In the genomic region with DNA sequence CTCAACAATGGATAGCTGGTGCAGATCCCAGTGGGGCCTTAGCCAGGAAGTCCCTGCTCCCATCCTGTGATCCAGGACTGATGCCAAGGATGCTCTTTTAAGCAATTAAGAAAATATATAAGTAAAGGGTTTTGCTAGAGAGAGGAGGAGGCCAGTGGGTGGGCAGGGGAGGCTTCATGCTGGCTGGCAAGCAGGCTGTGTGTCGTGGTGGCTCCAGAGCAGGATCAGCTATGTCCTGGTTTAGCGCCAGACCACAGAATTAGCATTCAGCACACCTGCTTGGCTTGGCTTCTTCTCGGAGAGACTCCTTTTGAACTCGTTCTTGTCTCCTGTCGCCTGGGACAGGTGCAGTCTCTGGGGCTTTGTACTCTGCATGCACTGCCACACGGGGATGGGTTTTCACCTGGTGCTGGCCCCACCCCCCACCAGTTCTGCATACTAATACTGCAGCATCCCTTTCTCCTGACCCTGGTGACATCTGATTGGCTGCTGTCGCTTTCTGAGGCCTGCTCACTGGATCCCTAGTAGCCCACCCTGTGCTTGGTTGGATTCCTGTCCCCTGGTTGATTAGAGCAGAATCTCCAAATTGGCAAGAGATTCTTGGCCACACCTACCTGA, we compare ENCODE assay signal across 1 cellular context.
TF ChIP-seq lines count a peak whose summit lies in the region.

No MANE protein-coding gene starts in this region.

TF ChIP-seq in HepG2, 621 proteins besides CTCF, POLR2A, EP300 and RAD21:
- TF ChIP-seq SAP130 (CRISPR knock-in tag; IDR thresholded peaks at IDR 0.05; ENCODE audit: low read depth) = no peak
- no peak for TF ChIP-seq ZXDC (CRISPR knock-in tag; IDR thresholded peaks at IDR 0.05)
- TF ChIP-seq SAFB2 (CRISPR knock-in tag; IDR thresholded peaks at IDR 0.05; ENCODE audit: borderline replicate concordance, low read depth) = no peak
- TF ChIP-seq HOXA7 (CRISPR knock-in tag; IDR thresholded peaks at IDR 0.05) = no peak
- TF ChIP-seq PAF1 (CRISPR knock-in tag; IDR thresholded peaks at IDR 0.05) = no peak
- TF ChIP-seq, protein P1, sequence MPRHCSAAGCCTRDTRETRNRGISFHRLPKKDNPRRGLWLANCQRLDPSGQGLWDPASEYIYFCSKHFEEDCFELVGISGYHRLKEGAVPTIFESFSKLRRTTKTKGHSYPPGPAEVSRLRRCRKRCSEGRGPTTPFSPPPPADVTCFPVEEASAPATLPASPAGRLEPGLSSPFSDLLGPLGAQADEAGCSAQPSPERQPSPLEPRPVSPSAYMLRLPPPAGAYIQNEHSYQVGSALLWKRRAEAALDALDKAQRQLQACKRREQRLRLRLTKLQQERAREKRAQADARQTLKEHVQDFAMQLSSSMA (CRISPR knock-in tag; IDR thresholded peaks at IDR 0.05) = no peak
TF ChIP-seq in HepG2: peak in this region for 0.
